ENCODE assay signal across 12 cellular contexts in genomic region chr1:219555802-219556201, GRCh38. TPM values are rescaled to one million over a fixed set of nuclear protein-coding genes. Genes with fewer than 3 reads are reported as not detected.
A peak's percentile ranks its signal among the peaks of the same experiment; 100 is the strongest.
DNase-seq lines count a peak whose midpoint lies in the region; ATAC-seq lines count a peak whose summit lies in the region.
"Had no signal": no experiment of that assay in that cellular context is flagged by ENCODE, and none has a peak within 500 bp of the region (broad histone marks: within the 10 kb centered on the region; RNA-seq: fewer than 3 reads in every experiment).

No MANE protein-coding gene starts in this region.

- H3K4me3 Mint-ChIP-seq in activated CD4-positive, alpha-beta T cell treated with anti-CD3 and anti-CD28 coated beads, Interleukin-2, amount 10 ng/mL, durations not matched to agents 24 days and 14 days = no peak overlapping the region

- peak; percentile 46 for ATAC-seq in sciatic nerve
- no peak for ATAC-seq in HG02798 (IDR thresholded peaks at IDR 0.05; ENCODE audit: poor library complexity, unreplicated experiment)

- no peaks in the 10 kb centered on the region for H3K27me3 Mint-ChIP-seq in activated CD4-positive, alpha-beta T cell treated with anti-CD3 and anti-CD28 coated beads, Interleukin-2, amount 10 ng/mL, durations not matched to agents 24 days and 14 days

- H3K36me3 Mint-ChIP-seq in activated CD4-positive, alpha-beta T cell treated with anti-CD3 and anti-CD28 coated beads, Interleukin-2, amount 10 ng/mL, durations not matched to agents 24 days and 14 days (ENCODE audit: low read depth) = no peaks in the 10 kb centered on the region

- H3K4me1 Mint-ChIP-seq in activated CD4-positive, alpha-beta T cell treated with anti-CD3 and anti-CD28 coated beads, Interleukin-2, amount 10 ng/mL, durations not matched to agents 24 days and 14 days = no peaks in the 10 kb centered on the region

- H3K9me3 Mint-ChIP-seq in activated CD4-positive, alpha-beta T cell treated with anti-CD3 and anti-CD28 coated beads, Interleukin-2, amount 10 ng/mL, durations not matched to agents 24 days and 14 days = no peaks in the 10 kb centered on the region

- H3K27ac Mint-ChIP-seq in activated CD4-positive, alpha-beta T cell treated with anti-CD3 and anti-CD28 coated beads, Interleukin-2, amount 10 ng/mL, durations not matched to agents 24 days and 14 days = no peak overlapping the region

- DNase-seq in HT1080 (ENCODE audit: low read depth) = peak; percentile 18
- DNase-seq in amniotic epithelial cell (ENCODE audit: low read depth) = peak; percentile 56
- peak; percentile 91 for DNase-seq in foreskin melanocyte
- DNase-seq in sciatic nerve (ENCODE audit: low spot score) = no peak
- DNase-seq in NCI-H446 treated with DMSO at 0.1 percent for 48 hours (lab: John Stamatoyannopoulos, UW) = no peak
- DNase-seq in activated CD4-positive, alpha-beta T cell treated with anti-CD3 and anti-CD28 coated beads, Interleukin-2, amount 10 ng/mL, durations not matched to agents 24 days and 14 days = no peak
- no peak for DNase-seq in SHP77 (lab: John Stamatoyannopoulos, UW)
- DNase-seq: activated effector memory CD4-positive, alpha-beta T cell treated with anti-CD3 and anti-CD28 coated beads, Interleukin-2, amount 50 U/mL, for 16 hours; NCI-H1048; stimulated activated naive CD4-positive, alpha-beta T cell had no signal

- intact Hi-C loops in sciatic nerve (cut with DNase I) = no loop called here
- intact Hi-C loops in activated CD4-positive, alpha-beta T cell treated with anti-CD3 and anti-CD28 coated beads, Interleukin-2, amount 10 ng/mL, durations not matched to agents 24 days and 14 days (cut with micrococcal nuclease) = no loop called here

RNA-seq across cellular contexts. Expression of gene ZC3H11B, which starts 57.1 kb away (rescaled TPM):
- not detected in 2 replicates for total RNA-seq in HT1080 (2014; rRNA removed; shearing (Covaris generic))
- polyA plus RNA-seq in HT1080 (2015; cell fraction: cytosol; rRNA removed) = 0.03 TPM in 1 of 2 replicates, not detected in the other
- polyA plus RNA-seq in HT1080 (2015; cell fraction: nucleus; rRNA removed) = 0.08 and 0.09 TPM in 2 replicates
- total RNA-seq in sciatic nerve = not detected
- 0.31 TPM in 1 of 2 replicates, not detected in the other for total RNA-seq in activated CD4-positive, alpha-beta T cell treated with anti-CD3 and anti-CD28 coated beads, Interleukin-2, amount 10 ng/mL, durations not matched to agents 24 days and 14 days
- total RNA-seq: mesenteric fat pad had no signal

Comparison
In these comparisons a context has a peak if more than half of its experiments do, and no peak if none do; other contexts are left out.
1. DNase-seq: peak in HT1080 (single experiment), amniotic epithelial cell (single experiment) and foreskin melanocyte (single experiment); none in sciatic nerve (single experiment), NCI-H446 treated with DMSO at 0.1 percent for 48 hours (single experiment), activated CD4-positive, alpha-beta T cell treated with anti-CD3 and anti-CD28 coated beads, Interleukin-2, amount 10 ng/mL, durations not matched to agents 24 days and 14 days (single experiment) and SHP77 (0 of 2).